ENCODE assay signal across 8 cellular contexts in the genomic region with DNA sequence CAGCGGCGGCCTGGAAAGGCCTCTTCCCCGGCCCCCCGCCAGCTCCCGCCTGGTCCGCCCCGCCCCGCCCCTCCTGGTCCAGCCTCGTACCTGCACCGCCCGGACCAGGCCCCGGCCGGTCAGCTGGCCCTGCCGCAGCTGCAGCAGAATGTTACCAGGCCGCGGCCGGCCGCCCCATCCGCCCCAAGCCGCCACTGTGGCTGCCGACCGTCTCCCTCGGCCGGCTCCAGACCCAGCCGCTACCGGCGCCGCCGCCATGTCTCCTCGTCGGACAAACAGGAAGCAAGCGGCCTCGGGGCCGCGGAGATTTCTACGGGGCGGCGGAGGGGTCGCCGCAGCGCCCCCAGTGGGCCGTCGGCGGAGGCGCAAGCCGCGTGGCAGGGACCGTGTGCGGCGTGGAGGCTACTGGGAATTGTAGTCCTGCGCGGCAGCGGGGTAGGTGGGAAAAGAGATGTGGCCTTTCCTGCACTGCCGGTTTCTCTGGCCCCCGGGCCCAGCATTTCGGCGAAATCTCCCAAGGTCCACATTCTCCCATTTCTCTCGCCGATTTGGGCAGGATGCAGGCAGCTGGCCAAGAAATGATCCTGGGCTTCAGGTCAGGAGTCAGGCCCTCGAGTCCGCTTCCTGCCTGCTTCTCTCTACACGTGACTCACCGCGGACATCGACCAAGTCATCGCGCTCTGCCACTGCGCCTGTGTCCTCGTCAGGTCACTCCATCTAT. TPM values are rescaled to one million over a fixed set of nuclear protein-coding genes. Genes with fewer than 3 reads are reported as not detected.
A peak's percentile ranks its signal among the peaks of the same experiment; 100 is the strongest.
DNase-seq lines count a peak whose midpoint lies in the region; ATAC-seq and TF ChIP-seq lines count a peak whose summit lies in the region.

A gene with protein sequence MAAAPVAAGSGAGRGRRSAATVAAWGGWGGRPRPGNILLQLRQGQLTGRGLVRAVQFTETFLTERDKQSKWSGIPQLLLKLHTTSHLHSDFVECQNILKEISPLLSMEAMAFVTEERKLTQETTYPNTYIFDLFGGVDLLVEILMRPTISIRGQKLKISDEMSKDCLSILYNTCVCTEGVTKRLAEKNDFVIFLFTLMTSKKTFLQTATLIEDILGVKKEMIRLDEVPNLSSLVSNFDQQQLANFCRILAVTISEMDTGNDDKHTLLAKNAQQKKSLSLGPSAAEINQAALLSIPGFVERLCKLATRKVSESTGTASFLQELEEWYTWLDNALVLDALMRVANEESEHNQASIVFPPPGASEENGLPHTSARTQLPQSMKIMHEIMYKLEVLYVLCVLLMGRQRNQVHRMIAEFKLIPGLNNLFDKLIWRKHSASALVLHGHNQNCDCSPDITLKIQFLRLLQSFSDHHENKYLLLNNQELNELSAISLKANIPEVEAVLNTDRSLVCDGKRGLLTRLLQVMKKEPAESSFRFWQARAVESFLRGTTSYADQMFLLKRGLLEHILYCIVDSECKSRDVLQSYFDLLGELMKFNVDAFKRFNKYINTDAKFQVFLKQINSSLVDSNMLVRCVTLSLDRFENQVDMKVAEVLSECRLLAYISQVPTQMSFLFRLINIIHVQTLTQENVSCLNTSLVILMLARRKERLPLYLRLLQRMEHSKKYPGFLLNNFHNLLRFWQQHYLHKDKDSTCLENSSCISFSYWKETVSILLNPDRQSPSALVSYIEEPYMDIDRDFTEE (minus strand): TSS at position 284 of the 721 bp plus-strand sequence. CDS start 26 bp downstream, at position 258.

- H3K27me3 ChIP-seq in stomach: no peaks in the 10 kb centered on the region

- H3K4me3 ChIP-seq in fibroblast of the aortic adventitia (ENCODE audit: low read depth, low read length) (peak within 1 kb of the TSS; percentile 94), stomach (peak within 1 kb of the TSS; percentile 60 to 93 (median 77))

- TF ChIP-seq POLR2A in stomach (IDR thresholded peaks at IDR 0.05): peak in 1 of 4 donors; percentile 61

- peaks cover 22% of the 10 kb centered on the region for H3K36me3 Mint-ChIP-seq in nephron progenitor cell (ENCODE audit: low read depth)

- H3K4me3 Mint-ChIP-seq in nephron progenitor cell: peak within 1 kb of the TSS; percentile 95

- peak; percentile 3 for TF ChIP-seq EP300 in stomach (IDR thresholded peaks at IDR 0.05)

- no peaks in the 10 kb centered on the region for H3K27me3 Mint-ChIP-seq in nephron progenitor cell (ENCODE audit: low read depth, poor library complexity)

- peak within 1 kb of the TSS; percentile 73 for H3K27ac ChIP-seq in KOPT-K1 (ENCODE audit: low read depth, low read length, poor library complexity, severe bottlenecking)
- peak within 1 kb of the TSS; percentile 87 to 97 (median 96) for H3K27ac ChIP-seq in stomach

- H3K27ac Mint-ChIP-seq in nephron progenitor cell: peak within 1 kb of the TSS; percentile 93

- WGBS in stomach, 5 donors: 2 to 5% (median 3%) methylated on average over 16 to 69 of the region's 69 CpGs

- TF ChIP-seq CTCF in fibroblast of the aortic adventitia (IDR thresholded peaks at IDR 0.05; ENCODE audit: insufficient read depth, low read length): peak; percentile 78
- peak; percentile 95 for TF ChIP-seq CTCF in nephron progenitor cell (IDR thresholded peaks at IDR 0.05)
- TF ChIP-seq CTCF in stomach (IDR thresholded peaks at IDR 0.05): peak in 6 of 7 experiments; percentile 42 to 99 (median 97)

- H3K36me3 ChIP-seq in KOPT-K1 (ENCODE audit: insufficient read depth, low read length) (peaks cover 20% of the 10 kb centered on the region), stomach (peaks cover 0 to 13% (median 10%) of the 10 kb centered on the region in 4 donors)

- peaks cover 24 to 61% (median 50%) of the 10 kb centered on the region in 4 donors for H3K4me1 ChIP-seq in stomach

- peak; percentile 99 for DNase-seq in ELF-1 (ENCODE audit: low read depth, low spot score)
- peak; percentile 94 for DNase-seq in RPMI8226
- peak; percentile 85 for DNase-seq in activated T-helper 9 cell treated with anti-CD3 and anti-CD28 coated beads, Interleukin-2, amount 50 U/mL, for 16 hours (ENCODE audit: low read depth)
- DNase-seq in fibroblast of the aortic adventitia (ENCODE audit: low read depth): peak; percentile 88
- DNase-seq in nephron progenitor cell: peak; percentile 89
- peak; percentile 92 for DNase-seq in stomach

- intact Hi-C loops in stomach (cut with DNase I; ENCODE audit: low total_unique reads): no loop called here

- H3K9me3 Mint-ChIP-seq in nephron progenitor cell: no peaks in the 10 kb centered on the region

- peak; percentile 85 for ATAC-seq in GM21786 (IDR thresholded peaks at IDR 0.05; ENCODE audit: unreplicated experiment)

- no peaks in the 10 kb centered on the region for H3K9me3 ChIP-seq in KOPT-K1 (ENCODE audit: insufficient read depth, low read length, poor library complexity, severe bottlenecking)
- no peaks in the 10 kb centered on the region for H3K9me3 ChIP-seq in stomach

- H3K4me1 Mint-ChIP-seq in nephron progenitor cell: peaks cover 34% of the 10 kb centered on the region

RNA-seq across cellular contexts. Expression of the gene that starts here (rescaled TPM):
- 53.0 and 91.7 TPM in 2 replicates for total RNA-seq in fibroblast of the aortic adventitia (ENCODE audit: low replicate concordance)
- 10 to 100 TPM; 26.3 to 89.0 (median 68.3) TPM for total RNA-seq in stomach
- 10 to 100 TPM; 26.2 to 37.4 (median 29.6) TPM for polyA plus RNA-seq in stomach

Comparison
In these comparisons a context has a peak if more than half of its experiments do, and no peak if none do; other contexts are left out.
1. Peak in every context shown above with its lines: DNase-seq, ATAC-seq, H3K4me3 ChIP-seq and H3K27ac ChIP-seq.